ENCODE assay signal across 24 cellular contexts in genomic region chr2:238638982-238639341, GRCh38.
DNase-seq lines count a peak whose midpoint lies in the region; ATAC-seq and TF ChIP-seq lines count a peak whose summit lies in the region.
"Had no signal": no experiment of that assay in that cellular context is flagged by ENCODE, and none has a peak within 500 bp of the region (broad histone marks: within the 10 kb centered on the region; RNA-seq: fewer than 3 reads in every experiment).

No MANE protein-coding gene starts in this region.

- CTCF ChIA-PET in activated CD8-positive, alpha-beta memory T cell treated with anti-CD3 and anti-CD28 coated beads, Interleukin-2, amount 10 ng/mL, durations not matched to agents 7 days and 5 days (lab: Charles Lee), result no interaction called here

- ATAC-seq in activated CD8-positive, alpha-beta memory T cell treated with anti-CD3 and anti-CD28 coated beads, Interleukin-2, amount 10 ng/mL, durations not matched to agents 7 days and 5 days, result no peak
- ATAC-seq in activated naive CD4-positive, alpha-beta T cell treated with anti-CD3 and anti-CD28 coated beads, Interleukin-2, amount 50 U/mL, for 72 hours, result no peak
- no peak for ATAC-seq in HG02970 (IDR thresholded peaks at IDR 0.05; ENCODE audit: low FRiP score, unreplicated experiment)

- no peak overlapping the region for H3K4me3 Mint-ChIP-seq in activated CD8-positive, alpha-beta memory T cell treated with anti-CD3 and anti-CD28 coated beads, Interleukin-2, amount 10 ng/mL, durations not matched to agents 7 days and 5 days
- H3K4me3 Mint-ChIP-seq in glutamatergic neuron (ENCODE audit: unreplicated experiment), result no peak overlapping the region
- H3K4me3 Mint-ChIP-seq in neural crest cell, result no peak overlapping the region
- H3K4me3 Mint-ChIP-seq: CD14-positive monocyte had no signal

- H3K36me3 Mint-ChIP-seq in activated CD8-positive, alpha-beta memory T cell treated with anti-CD3 and anti-CD28 coated beads, Interleukin-2, amount 10 ng/mL, durations not matched to agents 7 days and 5 days, result no peaks in the 10 kb centered on the region
- no peaks in the 10 kb centered on the region for H3K36me3 Mint-ChIP-seq in glutamatergic neuron (ENCODE audit: unreplicated experiment)
- H3K36me3 Mint-ChIP-seq in neural crest cell (ENCODE audit: low read depth), result no peaks in the 10 kb centered on the region
- no peaks in the 10 kb centered on the region for H3K36me3 Mint-ChIP-seq in activated naive CD4-positive, alpha-beta T cell treated with anti-CD3 and anti-CD28 coated beads, Interleukin-2, amount 50 U/mL, for 72 hours
- H3K36me3 Mint-ChIP-seq: CD14-positive monocyte had no signal

- H3K27me3 Mint-ChIP-seq in activated CD8-positive, alpha-beta memory T cell treated with anti-CD3 and anti-CD28 coated beads, Interleukin-2, amount 10 ng/mL, durations not matched to agents 7 days and 5 days, result no peaks in the 10 kb centered on the region
- no peaks in the 10 kb centered on the region for H3K27me3 Mint-ChIP-seq in glutamatergic neuron (ENCODE audit: unreplicated experiment)
- no peaks in the 10 kb centered on the region for H3K27me3 Mint-ChIP-seq in neural crest cell (ENCODE audit: low read depth)

- peak; percentile 37 for DNase-seq in activated CD8-positive, alpha-beta memory T cell treated with anti-CD3 and anti-CD28 coated beads, Interleukin-2, amount 10 ng/mL, durations not matched to agents 7 days and 5 days
- DNase-seq in activated CD8-positive, alpha-beta memory T cell treated with anti-CD3 and anti-CD28 coated beads, Interleukin-2, amount 50 U/mL, for 48 hours, result no peak
- no peak for DNase-seq in glutamatergic neuron
- DNase-seq in neural crest cell (ENCODE audit: low read depth, low spot score), result no peak
- DNase-seq in activated naive CD4-positive, alpha-beta T cell treated with anti-CD3 and anti-CD28 coated beads, Interleukin-2, amount 50 U/mL, for 72 hours (ENCODE audit: low spot score in 2 of 2), result no peak
- no peak for DNase-seq in cerebellar nuclear complex (lab: John Stamatoyannopoulos, UW)
- DNase-seq: 8988T, ACHN, BE2C, Calu3, DMS79 treated with DMSO at 0.1 percent for 48 hours, GF-D8, H7, KBM-7, MG63, NCI-H1105 treated with DMSO at 0.1 percent for 48 hours, NCI-H2029, NCI-H446 treated with DMSO at 0.1 percent for 48 hours, NCI-H526, NCI-H82, Right ventricle myocardium superior, RPMI8226 had no signal

- H3K4me1 Mint-ChIP-seq in activated CD8-positive, alpha-beta memory T cell treated with anti-CD3 and anti-CD28 coated beads, Interleukin-2, amount 10 ng/mL, durations not matched to agents 7 days and 5 days, result no peaks in the 10 kb centered on the region
- H3K4me1 Mint-ChIP-seq in glutamatergic neuron (ENCODE audit: low read depth, unreplicated experiment) (peaks cover 24% of the 10 kb centered on the region), neural crest cell (peaks cover 28% of the 10 kb centered on the region)
- H3K4me1 Mint-ChIP-seq: CD14-positive monocyte had no signal

- no peak overlapping the region for H3K27ac Mint-ChIP-seq in activated CD8-positive, alpha-beta memory T cell treated with anti-CD3 and anti-CD28 coated beads, Interleukin-2, amount 10 ng/mL, durations not matched to agents 7 days and 5 days
- H3K27ac Mint-ChIP-seq in glutamatergic neuron (ENCODE audit: unreplicated experiment), result peak overlapping the region; percentile 64
- H3K27ac Mint-ChIP-seq in neural crest cell (ENCODE audit: unreplicated experiment), result peak overlapping the region; percentile 37
- H3K27ac Mint-ChIP-seq in activated naive CD4-positive, alpha-beta T cell treated with anti-CD3 and anti-CD28 coated beads, Interleukin-2, amount 50 U/mL, for 72 hours, result no peak overlapping the region

- H3K9me3 Mint-ChIP-seq in activated CD8-positive, alpha-beta memory T cell treated with anti-CD3 and anti-CD28 coated beads, Interleukin-2, amount 10 ng/mL, durations not matched to agents 7 days and 5 days (ENCODE audit: low read depth), result no peaks in the 10 kb centered on the region
- peaks cover 7% of the 10 kb centered on the region for H3K9me3 Mint-ChIP-seq in glutamatergic neuron (ENCODE audit: unreplicated experiment)
- no peaks in the 10 kb centered on the region for H3K9me3 Mint-ChIP-seq in neural crest cell
- H3K9me3 Mint-ChIP-seq in activated naive CD4-positive, alpha-beta T cell treated with anti-CD3 and anti-CD28 coated beads, Interleukin-2, amount 50 U/mL, for 72 hours, result no peaks in the 10 kb centered on the region

- TF ChIP-seq CTCF in glutamatergic neuron (IDR thresholded peaks at IDR 0.05; ENCODE audit: partially characterized antibody, unreplicated experiment) (no peak), neural crest cell (conservative IDR thresholded peaks at IDR 0.05) (no peak)

Comparison
In these comparisons a context has a peak if more than half of its experiments do, and no peak if none do; other contexts are left out.
1. H3K27ac Mint-ChIP-seq: peak in glutamatergic neuron (single experiment) and neural crest cell (single experiment); none in activated CD8-positive, alpha-beta memory T cell treated with anti-CD3 and anti-CD28 coated beads, Interleukin-2, amount 10 ng/mL, durations not matched to agents 7 days and 5 days (single experiment) and activated naive CD4-positive, alpha-beta T cell treated with anti-CD3 and anti-CD28 coated beads, Interleukin-2, amount 50 U/mL, for 72 hours (0 of 2).